12 cellular contexts compared by ENCODE assay signal in genomic region chr12:11753151-11753501, GRCh38.
A peak's percentile ranks its signal among the peaks of the same experiment; 100 is the strongest.
DNase-seq lines count a peak whose midpoint lies in the region; ATAC-seq, FAIRE-seq and TF ChIP-seq lines count a peak whose summit lies in the region.
"Had no signal": no experiment of that assay in that cellular context is flagged by ENCODE, and none has a peak within 500 bp of the region (broad histone marks: within the 10 kb centered on the region; RNA-seq: fewer than 3 reads in every experiment).

No MANE protein-coding gene starts in this region.

- intact Hi-C loops in GM12878 (cut with micrococcal nuclease; ENCODE audit: unreplicated experiment) (no loop called here), A673 (cut with micrococcal nuclease; ENCODE audit: unreplicated experiment) (no loop called here)

- no peaks in the 10 kb centered on the region for H4K20me1 ChIP-seq in GM12878 (ENCODE audit: control insufficient read depth, insufficient read depth)

- H3K4me3 ChIP-seq in GM12878 (no peak overlapping the region), rectal smooth muscle tissue (ENCODE audit: low read length) (no peak overlapping the region), A673 (ENCODE audit: low read depth, low read length, poor library complexity, severe bottlenecking) (no peak overlapping the region)
- H3K4me3 ChIP-seq: SJCRH30 had no signal

- CTCF ChIA-PET in GM12878 (lab: Yijun Ruan, JAX) (interaction anchor here (1.1 kb wide), 1 partner anchor 98 kb away, joined by 3 read pairs; no protein-coding TSS in a partner anchor), A673 (lab: Charles Lee) (no interaction called here)

- TF ChIP-seq CTCF in GM12878 (IDR thresholded peaks at IDR 0.05 in 2 of 3, conservative IDR thresholded peaks at IDR 0.05 in 1 of 3; ENCODE audit: control insufficient read depth in 2 of 3, extremely low read depth in 1 of 3, insufficient read depth in 1 of 3, low read depth in 3 of 3, low read length in 3 of 3) (no peak), A673 (conservative IDR thresholded peaks at IDR 0.05; ENCODE audit: low read depth, low read length) (no peak)

- FAIRE-seq in GM18507 (lab: Jason Lieb, UNC) (peak; percentile 52), GM12878 (lab: Jason Lieb, UNC) (no peak)

- DNase-seq in GM18507 (ENCODE audit: extremely low spot score, insufficient read length, low read depth) (no peak), NCI-H2029 treated with DMSO at 0.1 percent for 48 hours (lab: John Stamatoyannopoulos, UW) (peak; percentile 38), GM12878 (ENCODE audit: low read depth, low spot score) (no peak), NCI-H2227 (lab: John Stamatoyannopoulos, UW; ENCODE audit: unreplicated experiment) (no peak), A673 (ENCODE audit: low spot score) (no peak)
- no peak for DNase-seq in stimulated activated naive CD4-positive, alpha-beta T cell (lab: John Stamatoyannopoulos, UW)
- DNase-seq: activated CD4-positive, alpha-beta T cell treated with anti-CD3 and anti-CD28 coated beads, Interleukin-2, amount 50 U/mL, for 1 hour; NCI-H1436; occipital lobe; SJCRH30 had no signal

- in situ Hi-C loops in GM12878 (cut with MboI) = no loop called here

- peak overlapping the region; percentile 72; the same call in 1 of the 2 replicates for H3K4me2 ChIP-seq in GM12878 (ENCODE audit: control insufficient read depth, insufficient read depth)

- TF ChIP-seq POLR2A in GM12878 (IDR thresholded peaks at IDR 0.05; ENCODE audit: low read depth, low read length) = no peak

- SMC1A ChIA-PET in GM12878 (lab: Charles Lee; ENCODE audit: uncharacterized antibody, unreplicated experiment) = interaction anchor here (0.8 to 39.9 kb wide), 5 partner anchors 2 to 257 kb away, joined by 3 to 1116 read pairs (median 433); no protein-coding TSS in a partner anchor

- no peak for ATAC-seq in GM12878
- ATAC-seq in GM19324 (IDR thresholded peaks at IDR 0.05; ENCODE audit: low FRiP score, unreplicated experiment) = no peak

- no peak for TF ChIP-seq RAD21 in GM12878 (IDR thresholded peaks at IDR 0.05; ENCODE audit: insufficient read depth, low read depth, low read length)

- H3K9me3 ChIP-seq in GM12878 (replicated peaks; ENCODE audit: control insufficient read depth, insufficient read depth, low read length) = no peaks in the 10 kb centered on the region; the same call in 2 of the 3 replicates
- no peaks in the 10 kb centered on the region for H3K9me3 ChIP-seq in A673 (ENCODE audit: low read depth, low read length, poor library complexity, severe bottlenecking)
- H3K9me3 ChIP-seq: SJCRH30 had no signal

- no peak overlapping the region for H2AFZ ChIP-seq in GM12878 (ENCODE audit: control insufficient read depth, low read depth, low read length)

- POLR2A ChIA-PET in GM12878 (lab: Charles Lee) (interaction anchor here (1.3 to 7.7 kb wide), 2 partner anchors 9 to 10 kb away, joined by 3 to 144 read pairs; no protein-coding TSS in a partner anchor), A673 (lab: Charles Lee; ENCODE audit: low non-redundant PET) (no interaction called here)

- TF ChIP-seq EP300 in GM12878 (IDR thresholded peaks at IDR 0.05; ENCODE audit: borderline replicate concordance in 1 of 2, control insufficient read depth in 1 of 2, low read depth in 2 of 2, low read length in 2 of 2) = no peak

- H3K27me3 ChIP-seq in GM12878 (replicated peaks in 1 of 2; ENCODE audit: control insufficient read depth in 2 of 2, insufficient read depth in 2 of 2, low read length in 1 of 2) = no peaks in the 10 kb centered on the region
- H3K27me3 ChIP-seq in rectal smooth muscle tissue (ENCODE audit: control insufficient read depth, insufficient read depth, low read length) = no peaks in the 10 kb centered on the region
- no peaks in the 10 kb centered on the region for H3K27me3 ChIP-seq in A673 (replicated peaks; ENCODE audit: insufficient read depth, low read depth, low read length, poor library complexity)
- H3K27me3 ChIP-seq: SJCRH30 had no signal

- H3K9ac ChIP-seq in GM12878 (ENCODE audit: control insufficient read depth, insufficient read depth, low read length) (peak overlapping the region; percentile 3), rectal smooth muscle tissue (ENCODE audit: low read length) (no peak overlapping the region)

- BruUV-seq in GM12878 (replicated peaks; lab: Mats Ljungman, UMichigan) (no TSS peak), A673 (replicated peaks; lab: Mats Ljungman, UMichigan) (no TSS peak)

- RAD21 ChIA-PET in GM12878 (lab: Charles Lee; ENCODE audit: unreplicated experiment) = interaction anchor here (0.6 to 21.4 kb wide), 5 partner anchors 10 to 280 kb away, joined by 3 to 497 read pairs (median 6); no protein-coding TSS in a partner anchor

- H3K27ac ChIP-seq in GM12878 (ENCODE audit: control insufficient read depth, insufficient read depth) = peak overlapping the region; percentile 100
- peak overlapping the region; percentile 97 for H3K27ac ChIP-seq in rectal smooth muscle tissue (ENCODE audit: low read depth, low read length)
- no peak overlapping the region for H3K27ac ChIP-seq in A673 (ENCODE audit: low read depth, low read length, poor library complexity, severe bottlenecking)
- H3K27ac ChIP-seq: SJCRH30 had no signal

- 3% methylated on average over 2 of the region's 2 CpGs for WGBS in GM12878 (ENCODE audit: insufficient coverage, insufficient replicate concordance, low lambda C conversion rate, missing lambda C conversion rate)

- H3K36me3 ChIP-seq in GM12878 (ENCODE audit: control insufficient read depth in 2 of 2, insufficient read depth in 2 of 2, low read length in 1 of 2) (peaks cover 16 to 43% of the 10 kb centered on the region in 2 experiments), rectal smooth muscle tissue (ENCODE audit: control insufficient read depth, insufficient read depth, low read length) (no peaks in the 10 kb centered on the region), A673 (ENCODE audit: insufficient read depth, low read length, poor library complexity, severe bottlenecking) (no peaks in the 10 kb centered on the region)
- H3K36me3 ChIP-seq: SJCRH30 had no signal

- H3K79me2 ChIP-seq in GM12878 (ENCODE audit: control insufficient read depth, insufficient read depth, low read length) = peaks cover 88% of the 10 kb centered on the region

- H3K4me1 ChIP-seq in GM12878 (ENCODE audit: control insufficient read depth, insufficient read depth, low read length) = peaks cover 68% of the 10 kb centered on the region
- H3K4me1 ChIP-seq in rectal smooth muscle tissue (ENCODE audit: control insufficient read depth, insufficient read depth, low read length) = peaks cover 41% of the 10 kb centered on the region
- peaks cover 29% of the 10 kb centered on the region for H3K4me1 ChIP-seq in A673 (ENCODE audit: insufficient read depth, low read length, poor library complexity, severe bottlenecking)
- H3K4me1 ChIP-seq: SJCRH30 had no signal

TF ChIP-seq in GM12878, 131 proteins besides CTCF, POLR2A, EP300 and RAD21 (continues in another document):
- TF ChIP-seq BRCA1 (IDR thresholded peaks at IDR 0.05; ENCODE audit: low read depth, low read length) (no peak), YBX1 (IDR thresholded peaks at IDR 0.05) (no peak), EED (IDR thresholded peaks at IDR 0.05; ENCODE audit: low read depth) (peak; percentile 59), SIX5 (IDR thresholded peaks at IDR 0.05; ENCODE audit: low read depth, low read length, severe bottlenecking) (no peak), MEF2A (IDR thresholded peaks at IDR 0.05; ENCODE audit: insufficient read depth, low read depth, low read length) (no peak), FOXK2 (IDR thresholded peaks at IDR 0.05) (no peak), MTA2 (IDR thresholded peaks at IDR 0.05; ENCODE audit: low read depth) (no peak), CBFB (IDR thresholded peaks at IDR 0.05; ENCODE audit: low read depth) (no peak), E2F8 (IDR thresholded peaks at IDR 0.05; ENCODE audit: low read depth, partially characterized antibody) (no peak), RUNX3 (IDR thresholded peaks at IDR 0.05; ENCODE audit: low read length) (peak; percentile 26; the same call in 1 of the 2 replicates), POLR2AphosphoS2 (IDR thresholded peaks at IDR 0.05; ENCODE audit: low read depth, low read length) (no peak), MTA3 (IDR thresholded peaks at IDR 0.05; ENCODE audit: borderline replicate concordance, low read length) (no peak), MXI1 (IDR thresholded peaks at IDR 0.05; ENCODE audit: low read depth, low read length) (no peak), TCF3 (IDR thresholded peaks at IDR 0.05; ENCODE audit: borderline replicate concordance, insufficient read depth, low read depth, low read length) (peak; percentile 79)
